16 cellular contexts compared by ENCODE assay signal in the genomic region with DNA sequence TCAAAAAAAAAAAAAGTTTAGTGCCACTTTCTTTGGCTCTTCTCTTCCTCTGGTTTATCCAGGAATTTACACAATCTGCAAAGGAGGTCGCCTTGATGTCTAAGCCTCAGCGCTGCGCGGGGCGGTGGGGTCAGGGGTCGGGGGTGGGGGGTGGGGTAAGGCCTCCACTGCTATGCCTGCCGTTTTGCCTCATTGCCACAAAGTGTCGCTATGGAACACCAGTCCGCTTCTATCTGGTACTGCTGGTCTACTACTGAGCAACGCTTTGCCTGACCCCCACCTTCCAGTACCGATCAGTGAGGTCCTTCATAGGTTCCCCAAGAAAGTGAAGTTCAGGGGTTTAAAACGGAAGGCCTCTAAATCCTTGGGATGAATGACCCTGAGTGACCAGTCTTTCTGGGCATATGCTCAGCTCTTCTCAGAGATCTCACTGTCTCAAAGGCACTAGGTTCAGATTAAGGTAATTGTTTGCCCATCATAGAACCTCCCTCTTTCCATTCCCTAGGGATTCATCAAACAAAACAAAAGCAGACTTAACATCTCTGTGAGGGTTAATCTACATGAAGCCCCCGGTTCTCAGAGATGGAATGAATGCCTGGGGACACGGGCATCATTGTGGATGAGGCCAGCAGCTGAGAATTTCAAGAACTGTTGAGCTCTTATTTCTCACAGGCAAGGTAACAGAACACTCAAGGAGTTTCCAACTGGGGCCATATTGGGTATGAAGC. TPM values are rescaled to one million over a fixed set of nuclear protein-coding genes. Genes with fewer than 3 reads are reported as not detected.
DNase-seq lines count a peak whose midpoint lies in the region; ATAC-seq and TF ChIP-seq lines count a peak whose summit lies in the region.
"Had no signal": no experiment of that assay in that cellular context is flagged by ENCODE, and none has a peak within 500 bp of the region (broad histone marks: within the 10 kb centered on the region; RNA-seq: fewer than 3 reads in every experiment).

No MANE protein-coding gene starts in this region.

- no peak overlapping the region for H3K27ac ChIP-seq in neuronal stem cell (replicated peaks; ENCODE audit: low read length)
- H3K27ac ChIP-seq: vagina had no signal

- no peak overlapping the region for H3K4me3 ChIP-seq in neuronal stem cell (ENCODE audit: low read length in 2 of 2)
- H3K4me3 ChIP-seq: vagina had no signal

- H2BK120ac ChIP-seq in neuronal stem cell (ENCODE audit: low read depth, low read length), result no peak overlapping the region

- peak overlapping the region; percentile 29 for H2AFZ ChIP-seq in neuronal stem cell (ENCODE audit: low read length)

- H3K18ac ChIP-seq in neuronal stem cell (ENCODE audit: low read length), result no peak overlapping the region

- no peak overlapping the region for H2AK5ac ChIP-seq in neuronal stem cell (ENCODE audit: low read depth, low read length)

- H3K4me1 Mint-ChIP-seq in activated CD4-positive, alpha-beta memory T cell treated with anti-CD3 and anti-CD28 coated beads for 36 hours (ENCODE audit: low read depth), result no peaks in the 10 kb centered on the region
- H3K4me1 Mint-ChIP-seq in activated CD4-positive, alpha-beta memory T cell treated with anti-CD3 and anti-CD28 coated beads, Interleukin-2, amount 10 ng/mL, durations not matched to agents 7 days and 5 days, result no peaks in the 10 kb centered on the region
- no peaks in the 10 kb centered on the region for H3K4me1 Mint-ChIP-seq in osteocyte (ENCODE audit: unreplicated experiment)

- DNase-seq in activated CD4-positive, alpha-beta memory T cell treated with anti-CD3 and anti-CD28 coated beads for 36 hours, result peak; percentile 14
- no peak for DNase-seq in activated CD4-positive, alpha-beta memory T cell treated with anti-CD3 and anti-CD28 coated beads, Interleukin-2, amount 10 ng/mL, durations not matched to agents 7 days and 5 days
- DNase-seq in HuH-7.5 (ENCODE audit: low spot score) (peak; percentile 6), ecto neural progenitor cell (ENCODE audit: low spot score) (peak; percentile 50), neuronal stem cell (ENCODE audit: low spot score) (no peak), osteocyte (ENCODE audit: extremely low spot score, unreplicated experiment) (no peak)
- no peak for DNase-seq in activated T-cell treated with anti-CD3 and anti-CD28 coated beads, Interleukin-2, amount 50 U/mL, for 1 hour
- DNase-seq: activated CD8-positive, alpha-beta memory T cell treated with anti-CD3 and anti-CD28 coated beads for 24 hours; COR-L47; GOT3; MV-4-11; stimulated activated CD4-positive, alpha-beta T cell treated with anti-CD3 and anti-CD28 coated beads, Interleukin-1b, Interleukin-23, amount 100 ng/mL, for 48 hours had no signal

- no peak overlapping the region for H3K9ac ChIP-seq in neuronal stem cell (ENCODE audit: low read depth, low read length, poor library complexity)

- no peak overlapping the region for H3K4me3 Mint-ChIP-seq in activated CD4-positive, alpha-beta memory T cell treated with anti-CD3 and anti-CD28 coated beads for 36 hours
- H3K4me3 Mint-ChIP-seq in activated CD4-positive, alpha-beta memory T cell treated with anti-CD3 and anti-CD28 coated beads, Interleukin-2, amount 10 ng/mL, durations not matched to agents 7 days and 5 days, result no peak overlapping the region
- H3K4me3 Mint-ChIP-seq in osteocyte (ENCODE audit: unreplicated experiment), result no peak overlapping the region

- POLR2A ChIA-PET in activated CD4-positive, alpha-beta memory T cell treated with anti-CD3 and anti-CD28 coated beads for 36 hours (lab: Charles Lee), result no interaction called here
- POLR2A ChIA-PET in activated CD4-positive, alpha-beta memory T cell treated with anti-CD3 and anti-CD28 coated beads, Interleukin-2, amount 10 ng/mL, durations not matched to agents 7 days and 5 days (lab: Charles Lee), result no interaction called here

- no peak overlapping the region for H3K27ac Mint-ChIP-seq in activated CD4-positive, alpha-beta memory T cell treated with anti-CD3 and anti-CD28 coated beads for 36 hours
- H3K27ac Mint-ChIP-seq in activated CD4-positive, alpha-beta memory T cell treated with anti-CD3 and anti-CD28 coated beads, Interleukin-2, amount 10 ng/mL, durations not matched to agents 7 days and 5 days, result no peak overlapping the region
- no peak overlapping the region for H3K27ac Mint-ChIP-seq in osteocyte (ENCODE audit: unreplicated experiment)
- H3K27ac Mint-ChIP-seq: activated naive CD4-positive, alpha-beta T cell treated with anti-CD3 and anti-CD28 coated beads, Interleukin-2, amount 50 U/mL, for 72 hours had no signal

- H3K27me3 ChIP-seq in neuronal stem cell (ENCODE audit: control insufficient read depth in 3 of 3, insufficient read depth in 3 of 3, low read depth in 1 of 3, low read length in 3 of 3), result no peaks in the 10 kb centered on the region
- H3K27me3 ChIP-seq: vagina had no signal

- H3K27me3 Mint-ChIP-seq in activated CD4-positive, alpha-beta memory T cell treated with anti-CD3 and anti-CD28 coated beads for 36 hours, result peaks cover 6% of the 10 kb centered on the region
- H3K27me3 Mint-ChIP-seq in activated CD4-positive, alpha-beta memory T cell treated with anti-CD3 and anti-CD28 coated beads, Interleukin-2, amount 10 ng/mL, durations not matched to agents 7 days and 5 days, result peaks cover 17% of the 10 kb centered on the region
- H3K27me3 Mint-ChIP-seq in osteocyte (ENCODE audit: unreplicated experiment), result peaks cover 2% of the 10 kb centered on the region

- H3K79me1 ChIP-seq in neuronal stem cell (ENCODE audit: low read depth, low read length), result no peaks in the 10 kb centered on the region

- H3K4ac ChIP-seq in neuronal stem cell (ENCODE audit: low read length), result no peak overlapping the region

- TF ChIP-seq CTCF in osteocyte (IDR thresholded peaks at IDR 0.05), result no peak

- H3K36me3 Mint-ChIP-seq in activated CD4-positive, alpha-beta memory T cell treated with anti-CD3 and anti-CD28 coated beads for 36 hours, result no peaks in the 10 kb centered on the region
- H3K36me3 Mint-ChIP-seq in activated CD4-positive, alpha-beta memory T cell treated with anti-CD3 and anti-CD28 coated beads, Interleukin-2, amount 10 ng/mL, durations not matched to agents 7 days and 5 days (ENCODE audit: low read depth), result no peaks in the 10 kb centered on the region
- H3K36me3 Mint-ChIP-seq in osteocyte (ENCODE audit: unreplicated experiment), result no peaks in the 10 kb centered on the region
- H3K36me3 Mint-ChIP-seq: activated naive CD4-positive, alpha-beta T cell treated with anti-CD3 and anti-CD28 coated beads, Interleukin-2, amount 50 U/mL, for 72 hours had no signal

- no peaks in the 10 kb centered on the region for H3K9me3 Mint-ChIP-seq in activated CD4-positive, alpha-beta memory T cell treated with anti-CD3 and anti-CD28 coated beads for 36 hours
- no peaks in the 10 kb centered on the region for H3K9me3 Mint-ChIP-seq in activated CD4-positive, alpha-beta memory T cell treated with anti-CD3 and anti-CD28 coated beads, Interleukin-2, amount 10 ng/mL, durations not matched to agents 7 days and 5 days
- no peaks in the 10 kb centered on the region for H3K9me3 Mint-ChIP-seq in osteocyte (ENCODE audit: unreplicated experiment)
- H3K9me3 Mint-ChIP-seq: activated naive CD4-positive, alpha-beta T cell treated with anti-CD3 and anti-CD28 coated beads, Interleukin-2, amount 50 U/mL, for 72 hours had no signal

- H4K8ac ChIP-seq in neuronal stem cell (ENCODE audit: low read depth, low read length), result no peak overlapping the region

- H4K91ac ChIP-seq in neuronal stem cell (ENCODE audit: low read depth, low read length, poor library complexity), result no peak overlapping the region

- no peak overlapping the region for H2BK5ac ChIP-seq in neuronal stem cell (ENCODE audit: low read length)

- no peak overlapping the region for H2BK12ac ChIP-seq in neuronal stem cell (ENCODE audit: low read length)

- intact Hi-C loops in activated CD4-positive, alpha-beta memory T cell treated with anti-CD3 and anti-CD28 coated beads for 36 hours (cut with micrococcal nuclease), result no loop called here

- no peak overlapping the region for H2BK15ac ChIP-seq in neuronal stem cell (ENCODE audit: low read length)

- no peak overlapping the region for H3K4me2 ChIP-seq in neuronal stem cell (ENCODE audit: insufficient read depth, low read length, poor library complexity, severe bottlenecking)

- ATAC-seq in HG02759 (IDR thresholded peaks at IDR 0.05; ENCODE audit: unreplicated experiment), result no peak
- ATAC-seq: Panc1 had no signal

- H3K14ac ChIP-seq in neuronal stem cell (ENCODE audit: low read length), result no peak overlapping the region

- H3K23ac ChIP-seq in neuronal stem cell (ENCODE audit: low read depth, low read length, poor library complexity), result no peak overlapping the region

- CTCF ChIA-PET in activated CD4-positive, alpha-beta memory T cell treated with anti-CD3 and anti-CD28 coated beads for 36 hours (lab: Charles Lee), result interaction anchor here (0.7 kb wide), 1 partner anchor 634 kb away, joined by 3 read pairs; no protein-coding TSS in a partner anchor
- CTCF ChIA-PET in activated CD4-positive, alpha-beta memory T cell treated with anti-CD3 and anti-CD28 coated beads, Interleukin-2, amount 10 ng/mL, durations not matched to agents 7 days and 5 days (lab: Charles Lee), result interaction anchor here (0.7 to 1.0 kb wide), 2 partner anchors 9 to 13 kb away, joined by 3 read pairs; no protein-coding TSS in a partner anchor

- peaks cover 0 to 2% of the 10 kb centered on the region in 2 donors for H3K4me1 ChIP-seq in neuronal stem cell (ENCODE audit: control insufficient read depth in 2 of 2, insufficient read depth in 1 of 2, low read depth in 1 of 2, low read length in 2 of 2)
- H3K4me1 ChIP-seq: vagina had no signal

- H3K36me3 ChIP-seq in neuronal stem cell (replicated peaks in 1 of 2; ENCODE audit: control insufficient read depth in 2 of 2, insufficient read depth in 2 of 2, low read length in 2 of 2), result no peaks in the 10 kb centered on the region
- H3K36me3 ChIP-seq: vagina had no signal

- no peaks in the 10 kb centered on the region for H3K9me3 ChIP-seq in neuronal stem cell (replicated peaks in 1 of 2; ENCODE audit: control insufficient read depth in 2 of 2, insufficient read depth in 1 of 2, low read depth in 1 of 2, low read length in 2 of 2)
- H3K9me3 ChIP-seq: vagina had no signal

- WGBS in neuronal stem cell (ENCODE audit: extremely low coverage in 2 of 2, insufficient read length in 2 of 2, insufficient replicate concordance in 1 of 2), 2 donors, result no CpG with 5 or more reads among the region's 14 CpGs

RNA-seq across cellular contexts. Expression of a gene that starts 16.9 kb away (rescaled TPM):
- total RNA-seq in activated CD4-positive, alpha-beta memory T cell treated with anti-CD3 and anti-CD28 coated beads for 36 hours, result 10 to 100 TPM; 24.1 to 25.4 TPM
- total RNA-seq in activated CD4-positive, alpha-beta memory T cell treated with anti-CD3 and anti-CD28 coated beads, Interleukin-2, amount 10 ng/mL, durations not matched to agents 7 days and 5 days, result 10 to 100 TPM; 25.5 to 26.2 TPM
- polyA plus RNA-seq in neuronal stem cell (2013, experiment 1 of 2), result 23.1 TPM
- 23.5 TPM for polyA plus RNA-seq in neuronal stem cell (2013, experiment 2 of 2)
- 25.2 and 29.1 TPM in 2 replicates for total RNA-seq in osteocyte

Comparison
In these comparisons a context has a peak if more than half of its experiments do, and no peak if none do; other contexts are left out.
1. DNase-seq: peak in activated CD4-positive, alpha-beta memory T cell treated with anti-CD3 and anti-CD28 coated beads for 36 hours (single experiment), HuH-7.5 (single experiment) and ecto neural progenitor cell (single experiment); none in activated CD4-positive, alpha-beta memory T cell treated with anti-CD3 and anti-CD28 coated beads, Interleukin-2, amount 10 ng/mL, durations not matched to agents 7 days and 5 days (single experiment), neuronal stem cell (single experiment), osteocyte (single experiment) and activated T-cell treated with anti-CD3 and anti-CD28 coated beads, Interleukin-2, amount 50 U/mL, for 1 hour (single experiment).